Comparison of ENCODE assay signal across 16 cellular contexts in genomic region chr16:15639061-15639568, GRCh38. TPM values are rescaled to one million over a fixed set of nuclear protein-coding genes. Genes with fewer than 3 reads are reported as not detected.
DNase-seq lines count a peak whose midpoint lies in the region; ATAC-seq, FAIRE-seq and TF ChIP-seq lines count a peak whose summit lies in the region.
"Had no signal": no experiment of that assay in that cellular context is flagged by ENCODE, and none has a peak within 500 bp of the region (broad histone marks: within the 10 kb centered on the region; RNA-seq: fewer than 3 reads in every experiment).

No MANE protein-coding gene starts in this region.

- CTCF ChIA-PET in T-cell (lab: Charles Lee) = interaction anchor here in 1 of 2 donors (0.6 to 1.1 kb wide), 2 partner anchors 18 to 47 kb away, joined by 4 to 6 read pairs; no protein-coding TSS in a partner anchor
- CTCF ChIA-PET in activated naive CD4-positive, alpha-beta T cell treated with anti-CD3 and anti-CD28 coated beads for 36 hours (lab: Charles Lee) = interaction anchor here (1.0 kb wide), 1 partner anchor 48 kb away, joined by 3 read pairs; no protein-coding TSS in a partner anchor

- peak in 3 of 4 experiments; percentile 13 to 24 (median 17) for ATAC-seq in T-cell (replicated peaks in 1 of 4)
- no peak for ATAC-seq in HG02884 (IDR thresholded peaks at IDR 0.05; ENCODE audit: unreplicated experiment)
- ATAC-seq: HCT116, K562 had no signal

- DNase-seq in GM12892 (ENCODE audit: insufficient read length) = no peak
- DNase-seq in T-cell = peak in 5 of 34 experiments; percentile 9 to 30 (median 10)
- DNase-seq in activated naive CD4-positive, alpha-beta T cell treated with anti-CD3 and anti-CD28 coated beads for 36 hours = peak; percentile 66
- peak; percentile 37 for DNase-seq in stimulated activated CD4-positive, alpha-beta T cell treated with anti-CD3 and anti-CD28 coated beads, Interleukin-15, amount 100 ng/mL, for 24 hours
- no peak for DNase-seq in DMS 273 treated with DMSO at 0.1 percent for 48 hours (lab: John Stamatoyannopoulos, UW)
- DNase-seq in transverse colon = no peak
- no peak for DNase-seq in prostate gland (ENCODE audit: low spot score)
- DNase-seq: activated gamma-delta T cell treated with Interleukin-2 at 50 U/mL for 16 hours; esophagus squamous epithelium; NCI-H2029 treated with DMSO at 0.1 percent for 48 hours; NK-92 treated with Interleukin-12 subunit alpha and Interleukin-12 subunit beta, amount 100 ng/mL, for 24 hours had no signal

- H3K9me3 ChIP-seq in transverse colon (no peaks in the 10 kb centered on the region), prostate gland (no peaks in the 10 kb centered on the region)
- H3K9me3 ChIP-seq: esophagus squamous epithelium, thoracic aorta had no signal

- 0 out of 2 replicates have a peak, but pooled peaks have one; percentile 31 for TF ChIP-seq POLR2A in GM12892 (IDR thresholded peaks at IDR 0.05; ENCODE audit: low read depth, low read length)
- TF ChIP-seq POLR2A in transverse colon (IDR thresholded peaks at IDR 0.05) = no peak
- TF ChIP-seq POLR2A in prostate gland (IDR thresholded peaks at IDR 0.05) = no peak

- no peak for TF ChIP-seq EP300 in transverse colon (IDR thresholded peaks at IDR 0.05; ENCODE audit: low read depth)

- TF ChIP-seq CTCF in transverse colon (IDR thresholded peaks at IDR 0.05) (no peak), prostate gland (IDR thresholded peaks at IDR 0.05) (no peak)

- in situ Hi-C loops in transverse colon (cut with MboI; ENCODE audit: low pct_ligation_motif_present in 1 of 4, low pct_unique_long_range_greater_than_20kb in 1 of 4, low sequenced_read_pairs in 3 of 4) = no loop called here

- H3K4me3 ChIP-seq in transverse colon = no peak overlapping the region
- H3K4me3 ChIP-seq in prostate gland = no peak overlapping the region
- H3K4me3 ChIP-seq: esophagus squamous epithelium, K562, thoracic aorta had no signal

- H3K27ac Mint-ChIP-seq in T-cell = peak overlapping the region; percentile 88 to 99
- H3K27ac Mint-ChIP-seq in activated naive CD4-positive, alpha-beta T cell treated with anti-CD3 and anti-CD28 coated beads for 36 hours = peak overlapping the region; percentile 99
- H3K27ac Mint-ChIP-seq: mesothelial cell of epicardium had no signal

- POLR2A ChIA-PET in T-cell (lab: Charles Lee) = interaction anchor here in 1 of 2 donors (0.6 kb wide), 1 partner anchor 12 kb away, joined by 3 read pairs; no protein-coding TSS in a partner anchor

- H3K4me3 Mint-ChIP-seq in T-cell = peak overlapping the region; percentile 53 to 57 (median 54)
- H3K4me3 Mint-ChIP-seq in activated naive CD4-positive, alpha-beta T cell treated with anti-CD3 and anti-CD28 coated beads for 36 hours = peak overlapping the region; percentile 59
- H3K4me3 Mint-ChIP-seq: mesothelial cell of epicardium had no signal

- peaks cover 74 to 86% (median 83%) of the 10 kb centered on the region in 3 donors for H3K4me1 Mint-ChIP-seq in T-cell
- peaks cover 74% of the 10 kb centered on the region for H3K4me1 Mint-ChIP-seq in activated naive CD4-positive, alpha-beta T cell treated with anti-CD3 and anti-CD28 coated beads for 36 hours (ENCODE audit: low read depth)

- intact Hi-C loops in activated naive CD4-positive, alpha-beta T cell treated with anti-CD3 and anti-CD28 coated beads for 36 hours (cut with micrococcal nuclease) = loop anchor here (1.0 to 5.0 kb wide), 2 partner anchors 48 to 1007 kb away; partner anchors contain the start of genes BFAR and PARN
- intact Hi-C loops in transverse colon (cut with DNase I; ENCODE audit: low total_unique reads) (no loop called here), prostate gland (cut with DNase I) (no loop called here)

- no peaks in the 10 kb centered on the region for H3K27me3 ChIP-seq in transverse colon
- H3K27me3 ChIP-seq in prostate gland (replicated peaks; ENCODE audit: insufficient read depth) = no peaks in the 10 kb centered on the region
- H3K27me3 ChIP-seq: esophagus squamous epithelium had no signal

- H3K36me3 ChIP-seq in transverse colon = peaks cover 0 to 47% (median 18%) of the 10 kb centered on the region in 4 donors
- peaks cover 10 to 17% of the 10 kb centered on the region in 2 donors for H3K36me3 ChIP-seq in prostate gland

- H3K27ac ChIP-seq in transverse colon (no peak overlapping the region), prostate gland (no peak overlapping the region)
- H3K27ac ChIP-seq: esophagus squamous epithelium, thoracic aorta had no signal

- H3K36me3 Mint-ChIP-seq in T-cell = peaks cover 48% of the 10 kb centered on the region
- peaks cover 46% of the 10 kb centered on the region for H3K36me3 Mint-ChIP-seq in activated naive CD4-positive, alpha-beta T cell treated with anti-CD3 and anti-CD28 coated beads for 36 hours (ENCODE audit: low read depth)

- no peaks in the 10 kb centered on the region for H3K9me3 Mint-ChIP-seq in T-cell
- H3K9me3 Mint-ChIP-seq in activated naive CD4-positive, alpha-beta T cell treated with anti-CD3 and anti-CD28 coated beads for 36 hours = no peaks in the 10 kb centered on the region
- H3K9me3 Mint-ChIP-seq: mesothelial cell of epicardium had no signal

- no peaks in the 10 kb centered on the region for H3K27me3 Mint-ChIP-seq in T-cell
- H3K27me3 Mint-ChIP-seq in activated naive CD4-positive, alpha-beta T cell treated with anti-CD3 and anti-CD28 coated beads for 36 hours (ENCODE audit: low read depth) = no peaks in the 10 kb centered on the region

- 39 to 44% methylated on average over 11 of the region's 11 CpGs for WGBS in transverse colon (ENCODE audit: low coverage in 1 of 2), 2 donors
- 85% methylated on average over 11 of the region's 11 CpGs for WGBS in prostate gland

- H3K4me1 ChIP-seq in transverse colon (peaks cover 8 to 28% (median 26%) of the 10 kb centered on the region in 4 donors), prostate gland (replicated peaks) (peaks cover 6% of the 10 kb centered on the region)

- peak; percentile 81 for FAIRE-seq in GM12892 (lab: Jason Lieb, UNC)
- FAIRE-seq: K562 had no signal

RNA-seq across cellular contexts. Expression of gene MARF1, which starts 3.8 kb away (rescaled TPM):
- polyA plus RNA-seq in GM12892 (2012; ENCODE audit: missing spikeins) = 17.5 TPM
- total RNA-seq in T-cell (100 to 1,000 TPM; 151 to 180 (median 177) TPM), transverse colon (10 to 100 TPM; 32.0 to 52.6 (median 41.1) TPM), prostate gland (10 to 100 TPM; 33.3 to 54.2 TPM)
- total RNA-seq in activated naive CD4-positive, alpha-beta T cell treated with anti-CD3 and anti-CD28 coated beads for 36 hours = 10 to 100 TPM; 72.6 to 80.2 TPM

RNA-seq across cellular contexts. Expression of gene NDE1, which starts 10.9 kb away (rescaled TPM):
- 75.8 TPM for polyA plus RNA-seq in GM12892 (2012; ENCODE audit: missing spikeins)
- total RNA-seq in T-cell = 100 to 1,000 TPM in 4 of 5 donors, 10 to 100 TPM in 1; 90.8 to 110 (median 103) TPM
- 100 to 1,000 TPM; 150 to 161 TPM for total RNA-seq in activated naive CD4-positive, alpha-beta T cell treated with anti-CD3 and anti-CD28 coated beads for 36 hours
- total RNA-seq in transverse colon = 10 to 100 TPM; 21.0 to 47.6 (median 36.3) TPM
- total RNA-seq in prostate gland = 10 to 100 TPM; 34.3 to 39.3 TPM

Comparison
In these comparisons a context has a peak if more than half of its experiments do, and no peak if none do; other contexts are left out.
1. DNase-seq: peak in activated naive CD4-positive, alpha-beta T cell treated with anti-CD3 and anti-CD28 coated beads for 36 hours (single experiment) and stimulated activated CD4-positive, alpha-beta T cell treated with anti-CD3 and anti-CD28 coated beads, Interleukin-15, amount 100 ng/mL, for 24 hours (single experiment); none in GM12892 (single experiment), DMS 273 treated with DMSO at 0.1 percent for 48 hours (single experiment), transverse colon (single experiment) and prostate gland (single experiment).